Comparison of ENCODE assay signal across 8 cellular contexts in the genomic region with DNA sequence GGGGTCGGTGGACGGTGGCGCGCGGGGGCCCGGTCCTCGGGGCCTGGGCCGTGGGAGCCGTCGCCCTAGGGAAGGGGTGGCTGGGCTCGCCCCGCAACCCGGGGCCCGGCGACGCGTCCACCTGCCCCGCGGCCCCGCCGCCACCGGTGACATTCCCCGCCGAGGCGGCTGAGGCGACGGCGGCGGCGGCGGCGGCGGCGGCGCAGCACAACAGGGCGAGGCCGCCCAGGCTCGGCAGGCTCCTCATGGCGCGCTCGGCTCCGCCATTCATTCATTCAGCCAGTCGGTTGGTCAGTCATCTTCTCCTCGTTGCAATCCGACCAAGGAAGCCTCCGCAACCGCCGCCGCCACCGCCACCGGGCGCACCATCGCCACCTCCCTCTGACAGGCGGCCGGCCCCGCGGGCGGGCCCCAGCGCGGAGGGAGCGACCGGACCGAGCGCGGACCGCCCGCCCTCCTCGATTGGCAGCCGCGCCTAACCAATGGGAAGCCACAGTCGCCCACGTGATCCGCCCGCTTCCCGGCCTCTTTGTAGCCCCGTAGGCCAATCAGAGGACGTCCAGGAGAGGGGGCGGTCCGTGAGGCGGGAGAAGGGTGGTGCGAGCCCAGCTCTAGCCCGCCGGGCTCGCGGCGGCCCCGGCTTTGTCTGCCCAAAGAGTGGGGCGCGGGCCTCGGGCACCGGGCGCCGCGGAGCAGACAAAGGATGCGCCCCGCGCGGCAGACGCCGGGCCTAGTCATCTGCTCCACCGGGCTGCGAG. TPM values are rescaled to one million over a fixed set of nuclear protein-coding genes. Genes with fewer than 3 reads are reported as not detected.
DNase-seq lines count a peak whose midpoint lies in the region; ATAC-seq and TF ChIP-seq lines count a peak whose summit lies in the region.

A gene (minus strand): TSS at position 383 of the 758 bp plus-strand sequence. CDS start 112 bp downstream, at position 271.

- peaks cover 17% of the 10 kb centered on the region for H3K27me3 ChIP-seq in endodermal cell (ENCODE audit: control insufficient read depth, insufficient read depth, low read length, poor library complexity, severe bottlenecking)

- TF ChIP-seq CTCF in endodermal cell (conservative IDR thresholded peaks at IDR 0.05), result no peak

- peaks cover 5% of the 10 kb centered on the region for H3K4me1 ChIP-seq in endodermal cell (ENCODE audit: control insufficient read depth, insufficient read depth, low read length)

- peak within 1 kb of the TSS; percentile 89 for H3K4me3 ChIP-seq in endodermal cell (ENCODE audit: low read length)

- H3K9me3 ChIP-seq in endodermal cell (ENCODE audit: control insufficient read depth, low read length), result no peaks in the 10 kb centered on the region

- H3K9ac ChIP-seq in endodermal cell (ENCODE audit: extremely low read depth, low read length, poor library complexity, severe bottlenecking), result peak within 1 kb of the TSS; percentile 76

- WGBS in endodermal cell (ENCODE audit: insufficient coverage in 1 of 2, insufficient read length in 1 of 2), 2 experiments, result 0% methylated on average over 46 to 102 of the region's 102 CpGs

- H3K27ac ChIP-seq in endodermal cell (ENCODE audit: low read depth, low read length), result peak within 1 kb of the TSS; percentile 99

- in situ Hi-C loops in Caki2 (cut with HindIII; ENCODE audit: low pct_unique_long_range_greater_than_20kb, low sequenced_read_pairs), result no loop called here

- peaks cover 24% of the 10 kb centered on the region for H3K4me1 Mint-ChIP-seq in endodermal cell

- DNase-seq in Caki2 (ENCODE audit: low read depth) (peak; percentile 98), HUDEP-2 (lab: John Stamatoyannopoulos, UW; ENCODE audit: unreplicated experiment in 76 of 76) (peak in 75 of 76 experiments; percentile 37 to 96 (median 92)), NOMO-1 treated with dmso at 0.1 percent for 144 hours (lab: John Stamatoyannopoulos, UW; ENCODE audit: unreplicated experiment) (peak; percentile 97), endodermal cell (peak; percentile 99), mesenteric fat pad (ENCODE audit: low spot score) (peak; percentile 99)
- DNase-seq in activated CD8-positive, alpha-beta memory T cell treated with anti-CD3 and anti-CD28 coated beads, Interleukin-2, amount 50 U/mL, for 1 hour (ENCODE audit: extremely low read depth), result peak; percentile 89
- DNase-seq in stimulated activated CD8-positive, alpha-beta memory T cell treated with anti-CD3 and anti-CD28 coated beads, Interleukin-15, amount 100 ng/mL, for 1 hour (ENCODE audit: low read depth), result peak; percentile 92

- H3K36me3 Mint-ChIP-seq in endodermal cell (ENCODE audit: low read depth), result peaks cover 3% of the 10 kb centered on the region

- peak within 1 kb of the TSS; percentile 75 for H3K27ac Mint-ChIP-seq in endodermal cell

- no peaks in the 10 kb centered on the region for H3K36me3 ChIP-seq in endodermal cell (ENCODE audit: control insufficient read depth, insufficient read depth, low read length)

- H3K4me3 Mint-ChIP-seq in endodermal cell, result peak within 1 kb of the TSS; percentile 80

- H3K9me3 Mint-ChIP-seq in endodermal cell, result no peaks in the 10 kb centered on the region

- peaks cover 22% of the 10 kb centered on the region for H3K27me3 Mint-ChIP-seq in endodermal cell (ENCODE audit: insufficient read depth)

- peak; percentile 91 for ATAC-seq in GM21390 (IDR thresholded peaks at IDR 0.05; ENCODE audit: unreplicated experiment)

RNA-seq across cellular contexts. Expression of the gene that starts here (rescaled TPM):
- 21.6 and 28.4 TPM in 2 replicates for total RNA-seq in Caki2 (2014; rRNA removed; shearing (Covaris generic); ENCODE audit: low replicate concordance)
- 10 to 100 TPM in 1 of 2 donors, 1 to 10 TPM in 1; 5.0 to 10.7 TPM for total RNA-seq in endodermal cell
- polyA plus RNA-seq in endodermal cell (2013, experiment 1 of 2), result 15.5 TPM
- 16.7 TPM for polyA plus RNA-seq in endodermal cell (2013, experiment 2 of 2)
- total RNA-seq in mesenteric fat pad, result 24.5 TPM

Comparison
In these comparisons a context has a peak if more than half of its experiments do, and no peak if none do; other contexts are left out.
1. Peak in every context shown above with its lines: DNase-seq, ATAC-seq, H3K4me3 ChIP-seq and H3K27ac ChIP-seq.